Comparison of ENCODE assay signal across 17 cellular contexts in the genomic region with DNA sequence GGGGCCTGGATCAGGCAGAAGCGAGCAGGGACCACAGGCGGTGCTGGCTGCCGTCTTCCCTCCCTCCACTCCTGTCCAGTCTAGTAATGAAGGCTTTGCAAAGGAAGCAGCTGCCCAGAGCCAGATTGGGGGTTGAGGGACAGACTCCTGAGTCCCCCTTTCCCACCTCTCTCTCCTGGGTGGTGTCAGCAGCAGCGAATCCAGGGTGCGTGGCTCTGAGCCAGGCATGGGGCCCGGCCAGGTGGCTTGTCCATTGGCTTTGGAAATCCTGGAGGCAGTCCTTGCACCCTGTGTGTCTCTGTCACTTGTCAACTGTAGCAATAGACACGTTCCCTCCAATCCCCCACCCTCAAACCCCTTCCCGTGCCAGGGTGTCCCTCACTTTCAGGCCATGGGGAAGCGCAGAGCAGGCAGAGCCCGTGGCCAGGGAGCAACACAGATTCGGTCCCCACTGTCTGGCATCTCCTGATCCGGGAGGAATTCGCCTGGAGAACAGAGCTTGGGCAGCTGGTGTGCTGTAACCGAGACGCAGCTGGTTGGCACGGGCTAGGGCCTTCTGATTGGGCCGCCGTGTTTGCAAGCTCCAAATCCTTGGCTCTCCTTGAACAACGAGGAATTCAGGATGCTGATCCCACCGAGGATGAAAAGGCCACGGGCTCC.
DNase-seq lines count a peak whose midpoint lies in the region; ATAC-seq and TF ChIP-seq lines count a peak whose summit lies in the region.
"Had no signal": no experiment of that assay in that cellular context is flagged by ENCODE, and none has a peak within 500 bp of the region (broad histone marks: within the 10 kb centered on the region; RNA-seq: fewer than 3 reads in every experiment).

No MANE protein-coding gene starts in this region.

- DNase-seq in NCI-H524 treated with DMSO at 0.1 percent for 48 hours (lab: John Stamatoyannopoulos, UW), result peak; percentile 62
- peak; percentile 1 for DNase-seq in globus pallidus (ENCODE audit: low spot score)
- DNase-seq in sigmoid colon, result peak; percentile 54
- DNase-seq: activated CD4-positive, alpha-beta T cell treated with anti-CD3 and anti-CD28 coated beads, Interleukin-2, amount 50 U/mL, for 1 hour; activated T-cell treated with anti-CD3 and anti-CD28 coated beads, Interleukin-2, amount 50 U/mL, for 24 hours; DND-41; foreskin melanocyte; HCEC 1CT; mesenchymal stem cell; NCI-H1417 treated with DMSO at 0.1 percent for 48 hours; stimulated activated naive CD8-positive, alpha-beta T cell treated with anti-CD3 and anti-CD28 coated beads, Interleukin-15, Interleukin-2, amounts not matched to agents 100 U/mL and 50 U/mL, for 24 hours had no signal

- H3K4me1 ChIP-seq in HEK293 (ENCODE audit: control insufficient read depth, insufficient read depth, low read length) (no peaks in the 10 kb centered on the region), sigmoid colon (peaks cover 0 to 3% (median 0%) of the 10 kb centered on the region in 4 donors)
- H3K4me1 ChIP-seq: SJSA1 had no signal

- TF ChIP-seq CTCF in HEK293 (tag by site-specific recombination; IDR thresholded peaks at IDR 0.05) (no peak), sigmoid colon (IDR thresholded peaks at IDR 0.05) (no peak)

- no peak overlapping the region for H3K4me3 ChIP-seq in HEK293 (ENCODE audit: low read depth, low read length)
- no peak overlapping the region for H3K4me3 ChIP-seq in sigmoid colon
- H3K4me3 ChIP-seq: SJSA1 had no signal

- no peak for TF ChIP-seq POLR2A in sigmoid colon (IDR thresholded peaks at IDR 0.05)

- intact Hi-C loops in sigmoid colon (cut with DNase I), result no loop called here

- H3K27ac ChIP-seq in HEK293 (ENCODE audit: extremely low read depth, low read depth, low read length) (no peak overlapping the region), sigmoid colon (no peak overlapping the region)
- H3K27ac ChIP-seq: C4-2B, SJSA1 had no signal

- TF ChIP-seq EP300 in sigmoid colon (IDR thresholded peaks at IDR 0.05), result no peak

- 48 to 56% methylated on average over 21 of the region's 21 CpGs for WGBS in sigmoid colon, 2 donors

- no peak for ATAC-seq in GM18858 (IDR thresholded peaks at IDR 0.05; ENCODE audit: unreplicated experiment)
- no peak for ATAC-seq in HG02938 (IDR thresholded peaks at IDR 0.05; ENCODE audit: unreplicated experiment)
- no peak for ATAC-seq in HG03175 (IDR thresholded peaks at IDR 0.05; ENCODE audit: unreplicated experiment)
- ATAC-seq: stimulated activated naive CD8-positive, alpha-beta T cell treated with anti-CD3 and anti-CD28 coated beads, Interleukin-15, Interleukin-2, amounts not matched to agents 100 U/mL and 50 U/mL, for 24 hours had no signal

- CTCF ChIA-PET in HEK293 (lab: Yijun Ruan, JAX), result no interaction called here

- H3K36me3 ChIP-seq in HEK293 (ENCODE audit: control insufficient read depth in 2 of 2, insufficient read depth in 1 of 2, low read length in 2 of 2), result no peaks in the 10 kb centered on the region
- no peaks in the 10 kb centered on the region for H3K36me3 ChIP-seq in sigmoid colon
- H3K36me3 ChIP-seq: SJSA1 had no signal

- peaks cover 13 to 62% (median 49%) of the 10 kb centered on the region in 3 donors for H3K27me3 ChIP-seq in sigmoid colon

- POLR2A ChIA-PET in HEK293 (lab: Yijun Ruan, JAX), result no interaction called here

- H3K9me3 ChIP-seq in HEK293 (ENCODE audit: control insufficient read depth, insufficient read depth, low read depth, low read length), result no peaks in the 10 kb centered on the region
- H3K9me3 ChIP-seq in sigmoid colon, result no peaks in the 10 kb centered on the region
- H3K9me3 ChIP-seq: SJSA1 had no signal

TF ChIP-seq in HEK293, 187 proteins besides CTCF, POLR2A, EP300 and RAD21:
- peak; percentile 59 for TF ChIP-seq ZNF341 (tag by site-specific recombination; IDR thresholded peaks at IDR 0.05; ENCODE audit: low read depth)
- no peak for TF ChIP-seq FEZF1 (tag by site-specific recombination; IDR thresholded peaks at IDR 0.05)
- TF ChIP-seq ZNF624 (tag by site-specific recombination; IDR thresholded peaks at IDR 0.05), result no peak
- TF ChIP-seq ZSCAN23 (tag by site-specific recombination; IDR thresholded peaks at IDR 0.05), result no peak
- TF ChIP-seq ZNF660 (tag by site-specific recombination; IDR thresholded peaks at IDR 0.05), result no peak
- no peak for TF ChIP-seq ZNF248 (tag by site-specific recombination; IDR thresholded peaks at IDR 0.05)

Comparison
In these comparisons a context has a peak if more than half of its experiments do, and no peak if none do; other contexts are left out.
1. DNase-seq: peak in every context shown above with its lines; median percentile 62 in NCI-H524 treated with DMSO at 0.1 percent for 48 hours; 54 in sigmoid colon; 1 in globus pallidus.